1 cellular context compared by ENCODE assay signal in genomic region chr17:49788443-49789277, GRCh38.
A peak's percentile ranks its signal among the peaks of the same experiment; 100 is the strongest.
TF ChIP-seq lines count a peak whose summit lies in the region.

TSS of gene KAT7 (plus strand) at chr17:49788681. CDS start at chr17:49788835, 154 bp downstream.

TF ChIP-seq in GM12878, 131 proteins besides CTCF, POLR2A, EP300 and RAD21 (continued from another document and continues in another):
- TF ChIP-seq PRDM15 (CRISPR knock-in tag; IDR thresholded peaks at IDR 0.05) (no peak), GABPA (IDR thresholded peaks at IDR 0.05; ENCODE audit: low read depth) (peak; percentile 81), ASH2L (IDR thresholded peaks at IDR 0.05; ENCODE audit: borderline replicate concordance, low read depth) (0 out of 2 replicates have a peak, but pooled peaks have one; percentile 64), TCF3 (IDR thresholded peaks at IDR 0.05; ENCODE audit: borderline replicate concordance, insufficient read depth, low read depth, low read length) (no peak), E4F1 (IDR thresholded peaks at IDR 0.05; ENCODE audit: borderline replicate concordance, partially characterized antibody) (peak; percentile 86), SPI1 (IDR thresholded peaks at IDR 0.05; ENCODE audit: borderline replicate concordance, insufficient read depth, low read depth, low read length) (no peak), JUNB (IDR thresholded peaks at IDR 0.05) (no peak), HDAC6 (IDR thresholded peaks at IDR 0.05; ENCODE audit: unreplicated experiment) (no peak), HSF1 (IDR thresholded peaks at IDR 0.05; ENCODE audit: low read depth, low read length) (no peak), CBFB (IDR thresholded peaks at IDR 0.05; ENCODE audit: low read depth) (peak; percentile 41; the same call in 1 of the 2 replicates), SMC3 (IDR thresholded peaks at IDR 0.05; ENCODE audit: borderline replicate concordance, low read length) (no peak), MXI1 (IDR thresholded peaks at IDR 0.05; ENCODE audit: low read depth, low read length) (peak; percentile 79; the same call in 1 of the 2 replicates), CHD2 (IDR thresholded peaks at IDR 0.05; ENCODE audit: borderline replicate concordance, low read depth, low read length) (peak; percentile 98), WRNIP1 (IDR thresholded peaks at IDR 0.05; ENCODE audit: borderline replicate concordance, low read depth, low read length) (no peak), HDGF (IDR thresholded peaks at IDR 0.05) (peak; percentile 43; the same call in 1 of the 2 replicates), CBX5 (IDR thresholded peaks at IDR 0.05; ENCODE audit: low read depth) (no peak), JUND (IDR thresholded peaks at IDR 0.05; ENCODE audit: low read depth, low read length) (no peak; the same call in 1 of the 2 replicates), MTA2 (IDR thresholded peaks at IDR 0.05; ENCODE audit: low read depth) (no peak), MLLT1 (IDR thresholded peaks at IDR 0.05) (peak; percentile 83), E2F4 (IDR thresholded peaks at IDR 0.05; ENCODE audit: low read depth, low read length) (peak; percentile 53; the same call in 1 of the 2 replicates), POLR2AphosphoS5 (IDR thresholded peaks at IDR 0.05; ENCODE audit: low read length) (peak; percentile 97), ZBTB4 (CRISPR knock-in tag; IDR thresholded peaks at IDR 0.05) (no peak), ATF3 (IDR thresholded peaks at IDR 0.05; ENCODE audit: borderline replicate concordance, extremely low read depth, low read depth, low read length) (peak; percentile 64; the same call in 1 of the 2 replicates), POU2F2 (IDR thresholded peaks at IDR 0.05; ENCODE audit: borderline replicate concordance, low read depth, low read length) (peak; percentile 32; the same call in 2 of the 3 replicates), USF2 (IDR thresholded peaks at IDR 0.05; ENCODE audit: borderline replicate concordance, low read depth, low read length) (peak; percentile 76), STAT1 (conservative IDR thresholded peaks at IDR 0.05) (0 out of 2 replicates have a peak, but pooled peaks have one; percentile 19), TBL1XR1 (IDR thresholded peaks at IDR 0.05; ENCODE audit: low read depth, low read length) (no peak), KDM1A (IDR thresholded peaks at IDR 0.05; ENCODE audit: borderline replicate concordance) (no peak), CEBPZ (IDR thresholded peaks at IDR 0.05; ENCODE audit: low read depth, low read length) (peak; percentile 93), PBX3 (IDR thresholded peaks at IDR 0.05; ENCODE audit: insufficient replicate concordance, low read depth, low read length) (peak; percentile 96), FOS (IDR thresholded peaks at IDR 0.05; ENCODE audit: borderline replicate concordance, extremely low read depth, insufficient read length) (peak; percentile 98), ZSCAN29 (IDR thresholded peaks at IDR 0.05) (no peak), SIN3A (IDR thresholded peaks at IDR 0.05; ENCODE audit: low read depth, low read length) (peak; percentile 15), USF1 (IDR thresholded peaks at IDR 0.05; ENCODE audit: borderline replicate concordance, extremely low read length, insufficient read depth, low read depth, low read length) (peak; percentile 88), FOXM1 (IDR thresholded peaks at IDR 0.05; ENCODE audit: low read depth, low read length) (0 out of 2 replicates have a peak, but pooled peaks have one; percentile 57)
